20 cellular contexts compared by ENCODE assay signal in the genomic region with DNA sequence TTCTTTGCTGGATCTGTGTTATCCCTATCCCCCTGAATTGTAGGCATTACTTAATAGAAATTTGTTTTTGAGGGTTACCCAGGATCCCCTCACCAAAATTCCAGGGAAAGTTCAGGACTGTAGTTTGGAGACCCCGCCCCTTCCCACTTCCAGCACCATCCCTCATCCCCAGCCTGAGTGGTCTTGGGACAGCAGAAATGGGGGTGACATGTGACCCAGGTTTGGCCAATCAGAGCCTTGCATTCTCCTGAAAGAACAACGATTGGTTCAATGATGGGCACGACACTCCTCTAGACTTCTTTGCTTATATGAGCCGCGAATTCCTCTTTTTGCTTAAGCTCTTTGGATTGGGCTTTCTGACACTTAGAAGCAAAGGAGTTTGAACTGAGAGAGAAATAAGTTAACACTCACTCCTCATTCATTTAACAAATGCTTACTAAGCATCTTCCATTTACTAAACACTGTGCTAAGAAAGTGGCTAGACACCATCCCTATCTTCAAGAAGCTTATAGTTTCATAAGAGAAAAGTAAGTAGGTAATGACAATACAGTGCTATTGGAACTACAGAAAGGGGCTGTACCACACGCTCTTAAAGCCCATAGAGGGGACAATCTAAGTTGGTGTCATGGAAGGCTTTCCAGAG. TPM values are rescaled to one million over a fixed set of nuclear protein-coding genes. Genes with fewer than 3 reads are reported as not detected.
DNase-seq lines count a peak whose midpoint lies in the region; ATAC-seq, FAIRE-seq and TF ChIP-seq lines count a peak whose summit lies in the region.
"Had no signal": no experiment of that assay in that cellular context is flagged by ENCODE, and none has a peak within 500 bp of the region (broad histone marks: within the 10 kb centered on the region; RNA-seq: fewer than 3 reads in every experiment).

No MANE protein-coding gene starts in this region.

- in situ Hi-C loops in GM12878 (cut with MboI), result no loop called here

- H3K9ac ChIP-seq in GM12878 (ENCODE audit: control insufficient read depth, insufficient read depth, low read length), result no peak overlapping the region
- no peak overlapping the region for H3K9ac ChIP-seq in neural progenitor cell

- over 99% methylated on average over 6 of the region's 6 CpGs for WGBS in GM12878 (ENCODE audit: insufficient coverage, insufficient replicate concordance, low lambda C conversion rate, missing lambda C conversion rate)

- no peak for TF ChIP-seq POLR2A in GM12878 (IDR thresholded peaks at IDR 0.05; ENCODE audit: low read depth, low read length)

- no peaks in the 10 kb centered on the region for H3K9me3 Mint-ChIP-seq in CD8-positive, alpha-beta T cell
- no peaks in the 10 kb centered on the region for H3K9me3 Mint-ChIP-seq in neural progenitor cell
- H3K9me3 Mint-ChIP-seq: activated naive CD4-positive, alpha-beta T cell treated with anti-CD3 and anti-CD28 coated beads, Interleukin-2, amount 10 ng/mL, durations not matched to agents 7 days and 5 days; brain; mesothelial cell of epicardium had no signal

- TF ChIP-seq CTCF in CD8-positive, alpha-beta T cell (IDR thresholded peaks at IDR 0.05), result no peak
- TF ChIP-seq CTCF in GM12878 (IDR thresholded peaks at IDR 0.05 in 2 of 3, conservative IDR thresholded peaks at IDR 0.05 in 1 of 3; ENCODE audit: control insufficient read depth in 2 of 3, extremely low read depth in 1 of 3, insufficient read depth in 1 of 3, low read depth in 3 of 3, low read length in 3 of 3), result no peak
- no peak for TF ChIP-seq CTCF in neural progenitor cell (IDR thresholded peaks at IDR 0.05)

- RAD21 ChIA-PET in GM12878 (lab: Charles Lee; ENCODE audit: unreplicated experiment), result interaction anchor here (0.8 to 1.3 kb wide), 3 partner anchors 21 to 61 kb away, joined by 3 read pairs; no protein-coding TSS in a partner anchor

- H3K27ac ChIP-seq in CD8-positive, alpha-beta T cell (ENCODE audit: low read depth, low read length), result no peak overlapping the region
- H3K27ac ChIP-seq in GM12878 (ENCODE audit: control insufficient read depth, insufficient read depth), result no peak overlapping the region
- H3K27ac ChIP-seq in neural progenitor cell, result no peak overlapping the region
- H3K27ac ChIP-seq: SJCRH30 had no signal

- no peaks in the 10 kb centered on the region for H3F3A ChIP-seq in neural progenitor cell (ENCODE audit: low read depth)

- ATAC-seq in CD8-positive, alpha-beta T cell, result no peak
- ATAC-seq in GM18519 (IDR thresholded peaks at IDR 0.05; ENCODE audit: low FRiP score, unreplicated experiment) (peak; percentile 8), HG03280 (IDR thresholded peaks at IDR 0.05; ENCODE audit: unreplicated experiment) (peak; percentile 15), GM12878 (no peak)

- H3K4me2 ChIP-seq in GM12878 (ENCODE audit: control insufficient read depth, insufficient read depth), result 0 out of 2 replicates have a peak overlapping the region, but pooled peaks have one; percentile 54
- H3K4me2 ChIP-seq in neural progenitor cell, result no peak overlapping the region

- no peak for TF ChIP-seq RAD21 in GM12878 (IDR thresholded peaks at IDR 0.05; ENCODE audit: insufficient read depth, low read depth, low read length)

- POLR2A ChIA-PET in CD8-positive, alpha-beta T cell (lab: Charles Lee), result interaction anchor here (1.1 to 2.1 kb wide), 4 partner anchors 12 to 52 kb away, joined by 3 to 6 read pairs (median 4); partner anchors contain the start of genes MCM3 and PAQR8
- POLR2A ChIA-PET in GM12878 (lab: Charles Lee), result interaction anchor here (1.0 to 1.8 kb wide), 6 partner anchors 13 to 175 kb away, joined by 3 to 6 read pairs (median 3); partner anchors contain the start of gene PAQR8

- peaks cover 69% of the 10 kb centered on the region for H3K4me1 ChIP-seq in CD8-positive, alpha-beta T cell (ENCODE audit: insufficient read depth, low read length)
- H3K4me1 ChIP-seq in GM12878 (ENCODE audit: control insufficient read depth, insufficient read depth, low read length) (peaks cover 19% of the 10 kb centered on the region), neural progenitor cell (peaks cover 2% of the 10 kb centered on the region)

- intact Hi-C loops in CD8-positive, alpha-beta T cell (cut with DNase I, micrococcal nuclease), result no loop called here
- intact Hi-C loops in GM12878 (cut with micrococcal nuclease; ENCODE audit: unreplicated experiment), result no loop called here

- H4K20me1 ChIP-seq in GM12878 (ENCODE audit: control insufficient read depth, insufficient read depth) (no peaks in the 10 kb centered on the region), neural progenitor cell (ENCODE audit: low read depth) (no peaks in the 10 kb centered on the region)

- H3K27me3 Mint-ChIP-seq in CD8-positive, alpha-beta T cell (ENCODE audit: low read depth), result no peaks in the 10 kb centered on the region
- H3K27me3 Mint-ChIP-seq in neural progenitor cell (ENCODE audit: insufficient read depth, low read depth), result peaks cover 2% of the 10 kb centered on the region
- H3K27me3 Mint-ChIP-seq: activated naive CD4-positive, alpha-beta T cell treated with anti-CD3 and anti-CD28 coated beads, Interleukin-2, amount 10 ng/mL, durations not matched to agents 7 days and 5 days had no signal

- H3K27ac Mint-ChIP-seq in CD8-positive, alpha-beta T cell, result peak overlapping the region; percentile 1
- no peak overlapping the region for H3K27ac Mint-ChIP-seq in neural progenitor cell
- H3K27ac Mint-ChIP-seq: activated naive CD4-positive, alpha-beta T cell treated with anti-CD3 and anti-CD28 coated beads, Interleukin-2, amount 10 ng/mL, durations not matched to agents 7 days and 5 days; brain; mesothelial cell of epicardium had no signal

- no peaks in the 10 kb centered on the region for H3K36me3 Mint-ChIP-seq in CD8-positive, alpha-beta T cell
- no peaks in the 10 kb centered on the region for H3K36me3 Mint-ChIP-seq in neural progenitor cell
- H3K36me3 Mint-ChIP-seq: activated naive CD4-positive, alpha-beta T cell treated with anti-CD3 and anti-CD28 coated beads, Interleukin-2, amount 10 ng/mL, durations not matched to agents 7 days and 5 days; brain; mesothelial cell of epicardium had no signal

- TF ChIP-seq EP300 in GM12878 (IDR thresholded peaks at IDR 0.05; ENCODE audit: borderline replicate concordance in 1 of 2, control insufficient read depth in 1 of 2, low read depth in 2 of 2, low read length in 2 of 2), result no peak

- no peak for FAIRE-seq in GM12878 (lab: Jason Lieb, UNC)
- FAIRE-seq: frontal cortex, G401.6, H1 had no signal

- H3K4me1 Mint-ChIP-seq in CD8-positive, alpha-beta T cell (ENCODE audit: low read depth), result peaks cover 71% of the 10 kb centered on the region
- H3K4me1 Mint-ChIP-seq in neural progenitor cell, result peaks cover 29% of the 10 kb centered on the region

- H3K9me3 ChIP-seq in CD8-positive, alpha-beta T cell (ENCODE audit: low read length), result no peaks in the 10 kb centered on the region
- H3K9me3 ChIP-seq in GM12878 (replicated peaks; ENCODE audit: control insufficient read depth, insufficient read depth, low read length) (no peaks in the 10 kb centered on the region), neural progenitor cell (ENCODE audit: low read depth) (no peaks in the 10 kb centered on the region)
- H3K9me3 ChIP-seq: SJCRH30 had no signal

- H2AFZ ChIP-seq in GM12878 (ENCODE audit: control insufficient read depth, low read depth, low read length) (peak overlapping the region; percentile 58; the same call in 1 of the 2 replicates), neural progenitor cell (replicated peaks) (no peak overlapping the region)

- no peak overlapping the region for H3K4me3 Mint-ChIP-seq in CD8-positive, alpha-beta T cell
- H3K4me3 Mint-ChIP-seq in neural progenitor cell, result no peak overlapping the region
- H3K4me3 Mint-ChIP-seq: activated naive CD4-positive, alpha-beta T cell treated with anti-CD3 and anti-CD28 coated beads, Interleukin-2, amount 10 ng/mL, durations not matched to agents 7 days and 5 days; brain; mesothelial cell of epicardium had no signal

- SMC1A ChIA-PET in GM12878 (lab: Charles Lee; ENCODE audit: uncharacterized antibody, unreplicated experiment), result interaction anchor here (0.9 to 2.2 kb wide), 22 partner anchors 9 to 287 kb away, joined by 3 to 9 read pairs (median 4); no protein-coding TSS in a partner anchor

- no peaks in the 10 kb centered on the region for H3K36me3 ChIP-seq in CD8-positive, alpha-beta T cell (ENCODE audit: insufficient read depth, low read length)
- H3K36me3 ChIP-seq in GM12878 (ENCODE audit: control insufficient read depth in 2 of 2, insufficient read depth in 2 of 2, low read length in 1 of 2) (no peaks in the 10 kb centered on the region), neural progenitor cell (no peaks in the 10 kb centered on the region)
- H3K36me3 ChIP-seq: SJCRH30 had no signal

- DNase-seq in CD8-positive, alpha-beta T cell, result no peak
- DNase-seq in GM12878 (ENCODE audit: low read depth, low spot score) (no peak), HCEC 1CT (no peak), neural progenitor cell (ENCODE audit: low spot score) (no peak), cortex of kidney (lab: John Stamatoyannopoulos, UW) (no peak), COLO668 (lab: John Stamatoyannopoulos, UW; ENCODE audit: unreplicated experiment) (no peak)
- DNase-seq: activated CD4-positive, CD25-positive, alpha-beta regulatory T cell treated with anti-CD3 and anti-CD28 coated beads, Interleukin-2, amount 50 U/mL, for 72 hours; activated naive CD4-positive, alpha-beta T cell treated with anti-CD3 and anti-CD28 coated beads, Interleukin-2, amount 10 ng/mL, durations not matched to agents 7 days and 5 days; AML-193; KBM-7; NCI-H1930; SJCRH30; stimulated activated CD4-positive, alpha-beta T cell treated with anti-CD3 and anti-CD28 coated beads, Interleukin-4, amount 100 ng/mL, for 4 hours had no signal

- H3K79me2 ChIP-seq in GM12878 (ENCODE audit: control insufficient read depth, insufficient read depth, low read length) (no peaks in the 10 kb centered on the region), neural progenitor cell (ENCODE audit: low read depth) (no peaks in the 10 kb centered on the region)

- no peak overlapping the region for H3K4me3 ChIP-seq in CD8-positive, alpha-beta T cell (ENCODE audit: low read depth, low read length)
- no peak overlapping the region for H3K4me3 ChIP-seq in GM12878
- H3K4me3 ChIP-seq in neural progenitor cell, result no peak overlapping the region
- H3K4me3 ChIP-seq: SJCRH30 had no signal

- CTCF ChIA-PET in CD8-positive, alpha-beta T cell (lab: Charles Lee), result interaction anchor here (1.1 to 1.9 kb wide), 4 partner anchors 25 to 63 kb away, joined by 3 to 6 read pairs (median 5); partner anchors contain the start of gene PAQR8
- CTCF ChIA-PET in GM12878 (lab: Yijun Ruan, JAX), result interaction anchor here (0.8 to 1.7 kb wide), 6 partner anchors 8 to 51 kb away, joined by 3 to 7 read pairs (median 4); no protein-coding TSS in a partner anchor

- H3K27me3 ChIP-seq in CD8-positive, alpha-beta T cell (ENCODE audit: insufficient read depth, low read length), result no peaks in the 10 kb centered on the region
- H3K27me3 ChIP-seq in GM12878 (replicated peaks in 1 of 2; ENCODE audit: control insufficient read depth in 2 of 2, insufficient read depth in 2 of 2, low read length in 1 of 2), result no peaks in the 10 kb centered on the region
- H3K27me3 ChIP-seq in neural progenitor cell, result no peaks in the 10 kb centered on the region
- H3K27me3 ChIP-seq: SJCRH30 had no signal

- no TSS peak for BruUV-seq in GM12878 (replicated peaks; lab: Mats Ljungman, UMichigan)

RNA-seq across cellular contexts. Expression of gene PAQR8, which starts 24.9 kb away (rescaled TPM):
- total RNA-seq in CD8-positive, alpha-beta T cell, result 1 to 10 TPM; 1.8 to 2.2 TPM
- total RNA-seq in GM12878 (2013; cell fraction: nucleolus; rRNA removed), result 33.5 and 35.7 TPM in 2 replicates
- 13.5 and 16.2 TPM in 2 replicates for total RNA-seq in GM12878 (2014; rRNA removed)
- 11.8 and 12.9 TPM in 2 replicates for total RNA-seq in GM12878 (2014; rRNA removed; fragmentation: Illumina TruSeq; extraction: Trizol)
- 20.0 and 22.8 TPM in 2 replicates for total RNA-seq in GM12878 (2021)
- polyA plus RNA-seq in GM12878 (2011; ENCODE audit: low read depth), result 2.6 TPM
- 21.7 and 22.4 TPM in 2 replicates for polyA plus RNA-seq in GM12878 (2011; rRNA removed)
- polyA plus RNA-seq in GM12878 (2011; cell fraction: cytosol; rRNA removed), result 19.5 and 20.7 TPM in 2 replicates
- polyA plus RNA-seq in GM12878 (2011; cell fraction: nucleus; rRNA removed), result 12.5 and 13.5 TPM in 2 replicates
- 3.7 and 8.8 TPM in 2 replicates for polyA plus RNA-seq in GM12878 (2012)
- 14.5 and 16.2 TPM in 2 replicates for polyA plus RNA-seq in GM12878 (2014; fragmentation: Illumina TruSeq; extraction: Trizol)
- polyA plus RNA-seq in GM12878 (2014; fragmentation: Nextera tagmentation; extraction: Ambion mirVana), result 1 to 10 TPM; 3.9 to 4.7 TPM
- polyA plus RNA-seq in GM12878 (2014; rRNA removed), result 11.6 and 14.6 TPM in 2 replicates
- 10 to 100 TPM; 19.6 to 20.2 TPM for polyA plus RNA-seq in GM12878 (2016; fragmentation: Nextera tagmentation; extraction: Ambion mirVana)
- 29.6 and 30.2 TPM in 2 replicates for polyA minus RNA-seq in GM12878 (2011; rRNA and poly(A)+ RNA removed)
- polyA minus RNA-seq in GM12878 (2011; cell fraction: cytosol; rRNA and poly(A)+ RNA removed), result 8.7 and 11.2 TPM in 2 replicates
- 8.7 and 13.9 TPM in 2 replicates for polyA minus RNA-seq in GM12878 (2011; cell fraction: nucleus; rRNA and poly(A)+ RNA removed)
- 16.9 and 17.7 TPM in 2 replicates for total RNA-seq in neural progenitor cell (ENCODE audit: low replicate concordance)

RNA-seq across cellular contexts. Expression of gene MCM3, which starts 52.5 kb away (rescaled TPM):
- total RNA-seq in CD8-positive, alpha-beta T cell, result 1 to 10 TPM; 6.2 to 6.8 TPM
- 215 and 230 TPM in 2 replicates for total RNA-seq in GM12878 (2013; cell fraction: nucleolus; rRNA removed)
- total RNA-seq in GM12878 (2014; rRNA removed) (209 and 224 TPM in 2 replicates), GM12878 (2014; rRNA removed; fragmentation: Illumina TruSeq; extraction: Trizol) (214 and 231 TPM in 2 replicates), GM12878 (2021) (185 and 191 TPM in 2 replicates), neural progenitor cell (ENCODE audit: low replicate concordance) (224 and 246 TPM in 2 replicates)
- 72.1 TPM for polyA plus RNA-seq in GM12878 (2011; ENCODE audit: low read depth)
- polyA plus RNA-seq in GM12878 (2011; rRNA removed) (208 and 265 TPM in 2 replicates), GM12878 (2014; fragmentation: Illumina TruSeq; extraction: Trizol) (232 TPM in 2 replicates), GM12878 (2014; fragmentation: Nextera tagmentation; extraction: Ambion mirVana) (10 to 100 TPM; 74.1 to 96.3 TPM), GM12878 (2014; rRNA removed) (195 and 202 TPM in 2 replicates), GM12878 (2016; fragmentation: Nextera tagmentation; extraction: Ambion mirVana) (100 to 1,000 TPM; 220 to 227 TPM)
- 235 and 264 TPM in 2 replicates for polyA plus RNA-seq in GM12878 (2011; cell fraction: cytosol; rRNA removed)
- polyA plus RNA-seq in GM12878 (2011; cell fraction: nucleus; rRNA removed), result 373 and 400 TPM in 2 replicates
- 83.8 and 87.9 TPM in 2 replicates for polyA plus RNA-seq in GM12878 (2012)
- 363 and 370 TPM in 2 replicates for polyA minus RNA-seq in GM12878 (2011; rRNA and poly(A)+ RNA removed)
- 110 and 126 TPM in 2 replicates for polyA minus RNA-seq in GM12878 (2011; cell fraction: cytosol; rRNA and poly(A)+ RNA removed)
- 182 and 265 TPM in 2 replicates for polyA minus RNA-seq in GM12878 (2011; cell fraction: nucleus; rRNA and poly(A)+ RNA removed)

Comparison
In these comparisons a context has a peak if more than half of its experiments do, and no peak if none do; other contexts are left out.
1. ATAC-seq: peak in GM18519 (single experiment) and HG03280 (single experiment); none in CD8-positive, alpha-beta T cell (single experiment) and GM12878 (single experiment).
2. RNA of gene MCM3, which starts 52.5 kb away (total RNA-seq): 224 to 246 TPM in neural progenitor cell and 185 to 231 TPM in GM12878; 6.2 to 6.8 TPM in CD8-positive, alpha-beta T cell; every median in the first group is over 10 times any median in the second.